1 cellular context compared by ENCODE assay signal in the genomic region with DNA sequence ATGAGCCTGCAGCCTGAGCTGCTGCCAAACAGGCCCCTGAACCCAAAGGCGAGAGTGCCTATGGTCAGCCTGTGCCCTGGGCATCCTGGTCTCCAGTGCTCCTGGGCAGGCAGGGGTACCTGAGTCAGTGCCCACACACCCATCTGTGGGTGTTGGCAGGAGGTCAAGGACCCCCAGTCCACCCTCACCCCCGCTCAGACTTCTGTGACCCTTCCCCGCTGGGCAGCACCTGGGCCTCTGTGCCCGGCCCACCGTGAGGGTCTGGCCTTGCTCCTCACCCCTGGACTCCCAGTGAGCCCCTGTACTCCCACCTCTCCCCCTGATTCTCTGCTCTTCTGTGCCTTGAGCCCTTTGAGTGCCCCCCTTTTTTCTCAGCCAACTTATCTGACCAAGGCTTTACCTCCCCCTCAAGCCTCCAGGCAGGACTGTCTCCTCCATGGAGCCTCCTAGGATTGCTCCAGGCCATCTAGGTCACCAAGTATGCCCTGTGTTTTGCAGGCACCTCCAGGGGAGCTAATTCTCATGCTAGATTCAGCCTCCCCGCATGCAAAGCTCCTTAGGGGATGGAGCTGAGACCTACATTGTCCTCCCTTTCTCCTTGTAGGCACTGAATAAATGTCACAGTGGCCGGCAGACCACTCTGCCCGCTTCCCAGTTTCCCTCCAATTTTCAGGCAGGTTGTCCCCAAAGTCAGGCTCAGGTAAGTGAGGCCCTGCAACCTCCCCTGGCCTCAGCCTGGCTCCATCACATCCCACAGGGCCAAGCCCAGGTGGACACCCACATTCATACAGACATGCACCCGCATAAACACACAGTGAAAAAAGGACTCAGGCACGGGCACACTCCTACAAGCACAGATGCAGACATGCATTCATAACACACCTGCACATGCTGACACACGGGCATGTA.
TF ChIP-seq lines count a peak whose summit lies in the region.

No MANE protein-coding gene starts in this region.

TF ChIP-seq in GM23338, 12 proteins besides CTCF, POLR2A, EP300 and RAD21 (continued from another document):
- TF ChIP-seq, protein P1, sequence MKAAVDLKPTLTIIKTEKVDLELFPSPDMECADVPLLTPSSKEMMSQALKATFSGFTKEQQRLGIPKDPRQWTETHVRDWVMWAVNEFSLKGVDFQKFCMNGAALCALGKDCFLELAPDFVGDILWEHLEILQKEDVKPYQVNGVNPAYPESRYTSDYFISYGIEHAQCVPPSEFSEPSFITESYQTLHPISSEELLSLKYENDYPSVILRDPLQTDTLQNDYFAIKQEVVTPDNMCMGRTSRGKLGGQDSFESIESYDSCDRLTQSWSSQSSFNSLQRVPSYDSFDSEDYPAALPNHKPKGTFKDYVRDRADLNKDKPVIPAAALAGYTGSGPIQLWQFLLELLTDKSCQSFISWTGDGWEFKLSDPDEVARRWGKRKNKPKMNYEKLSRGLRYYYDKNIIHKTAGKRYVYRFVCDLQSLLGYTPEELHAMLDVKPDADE (IDR thresholded peaks at IDR 0.05) = no peak
- TF ChIP-seq ZNF331 (CRISPR knock-in tag; IDR thresholded peaks at IDR 0.05; ENCODE audit: low read depth) = no peak
- TF ChIP-seq CREB1 (CRISPR knock-in tag; IDR thresholded peaks at IDR 0.05; ENCODE audit: low read depth) = no peak
- no peak for TF ChIP-seq POLR2AphosphoS5 (IDR thresholded peaks at IDR 0.05; ENCODE audit: low read depth)
- TF ChIP-seq, protein P2, sequence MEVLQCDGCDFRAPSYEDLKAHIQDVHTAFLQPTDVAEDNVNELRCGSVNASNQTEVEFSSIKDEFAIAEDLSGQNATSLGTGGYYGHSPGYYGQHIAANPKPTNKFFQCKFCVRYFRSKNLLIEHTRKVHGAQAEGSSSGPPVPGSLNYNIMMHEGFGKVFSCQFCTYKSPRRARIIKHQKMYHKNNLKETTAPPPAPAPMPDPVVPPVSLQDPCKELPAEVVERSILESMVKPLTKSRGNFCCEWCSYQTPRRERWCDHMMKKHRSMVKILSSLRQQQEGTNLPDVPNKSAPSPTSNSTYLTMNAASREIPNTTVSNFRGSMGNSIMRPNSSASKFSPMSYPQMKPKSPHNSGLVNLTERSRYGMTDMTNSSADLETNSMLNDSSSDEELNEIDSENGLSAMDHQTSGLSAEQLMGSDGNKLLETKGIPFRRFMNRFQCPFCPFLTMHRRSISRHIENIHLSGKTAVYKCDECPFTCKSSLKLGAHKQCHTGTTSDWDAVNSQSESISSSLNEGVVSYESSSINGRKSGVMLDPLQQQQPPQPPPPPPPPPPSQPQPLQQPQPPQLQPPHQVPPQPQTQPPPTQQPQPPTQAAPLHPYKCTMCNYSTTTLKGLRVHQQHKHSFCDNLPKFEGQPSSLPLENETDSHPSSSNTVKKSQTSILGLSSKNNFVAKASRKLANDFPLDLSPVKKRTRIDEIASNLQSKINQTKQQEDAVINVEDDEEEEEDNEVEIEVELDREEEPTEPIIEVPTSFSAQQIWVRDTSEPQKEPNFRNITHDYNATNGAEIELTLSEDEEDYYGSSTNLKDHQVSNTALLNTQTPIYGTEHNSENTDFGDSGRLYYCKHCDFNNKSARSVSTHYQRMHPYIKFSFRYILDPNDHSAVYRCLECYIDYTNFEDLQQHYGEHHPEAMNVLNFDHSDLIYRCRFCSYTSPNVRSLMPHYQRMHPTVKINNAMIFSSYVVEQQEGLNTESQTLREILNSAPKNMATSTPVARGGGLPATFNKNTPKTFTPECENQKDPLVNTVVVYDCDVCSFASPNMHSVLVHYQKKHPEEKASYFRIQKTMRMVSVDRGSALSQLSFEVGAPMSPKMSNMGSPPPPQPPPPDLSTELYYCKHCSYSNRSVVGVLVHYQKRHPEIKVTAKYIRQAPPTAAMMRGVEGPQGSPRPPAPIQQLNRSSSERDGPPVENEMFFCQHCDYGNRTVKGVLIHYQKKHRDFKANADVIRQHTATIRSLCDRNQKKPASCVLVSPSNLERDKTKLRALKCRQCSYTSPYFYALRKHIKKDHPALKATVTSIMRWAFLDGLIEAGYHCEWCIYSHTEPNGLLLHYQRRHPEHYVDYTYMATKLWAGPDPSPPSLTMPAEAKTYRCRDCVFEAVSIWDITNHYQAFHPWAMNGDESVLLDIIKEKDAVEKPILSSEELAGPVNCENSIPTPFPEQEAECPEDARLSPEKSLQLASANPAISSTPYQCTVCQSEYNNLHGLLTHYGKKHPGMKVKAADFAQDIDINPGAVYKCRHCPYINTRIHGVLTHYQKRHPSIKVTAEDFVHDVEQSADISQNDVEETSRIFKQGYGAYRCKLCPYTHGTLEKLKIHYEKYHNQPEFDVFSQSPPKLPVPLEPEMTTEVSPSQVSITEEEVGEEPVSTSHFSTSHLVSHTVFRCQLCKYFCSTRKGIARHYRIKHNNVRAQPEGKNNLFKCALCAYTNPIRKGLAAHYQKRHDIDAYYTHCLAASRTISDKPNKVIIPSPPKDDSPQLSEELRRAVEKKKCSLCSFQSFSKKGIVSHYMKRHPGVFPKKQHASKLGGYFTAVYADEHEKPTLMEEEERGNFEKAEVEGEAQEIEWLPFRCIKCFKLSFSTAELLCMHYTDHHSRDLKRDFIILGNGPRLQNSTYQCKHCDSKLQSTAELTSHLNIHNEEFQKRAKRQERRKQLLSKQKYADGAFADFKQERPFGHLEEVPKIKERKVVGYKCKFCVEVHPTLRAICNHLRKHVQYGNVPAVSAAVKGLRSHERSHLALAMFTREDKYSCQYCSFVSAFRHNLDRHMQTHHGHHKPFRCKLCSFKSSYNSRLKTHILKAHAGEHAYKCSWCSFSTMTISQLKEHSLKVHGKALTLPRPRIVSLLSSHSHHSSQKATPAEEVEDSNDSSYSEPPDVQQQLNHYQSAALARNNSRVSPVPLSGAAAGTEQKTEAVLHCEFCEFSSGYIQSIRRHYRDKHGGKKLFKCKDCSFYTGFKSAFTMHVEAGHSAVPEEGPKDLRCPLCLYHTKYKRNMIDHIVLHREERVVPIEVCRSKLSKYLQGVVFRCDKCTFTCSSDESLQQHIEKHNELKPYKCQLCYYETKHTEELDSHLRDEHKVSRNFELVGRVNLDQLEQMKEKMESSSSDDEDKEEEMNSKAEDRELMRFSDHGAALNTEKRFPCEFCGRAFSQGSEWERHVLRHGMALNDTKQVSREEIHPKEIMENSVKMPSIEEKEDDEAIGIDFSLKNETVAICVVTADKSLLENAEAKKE (CRISPR knock-in tag; IDR thresholded peaks at IDR 0.05) = no peak
- TF ChIP-seq, protein P3, sequence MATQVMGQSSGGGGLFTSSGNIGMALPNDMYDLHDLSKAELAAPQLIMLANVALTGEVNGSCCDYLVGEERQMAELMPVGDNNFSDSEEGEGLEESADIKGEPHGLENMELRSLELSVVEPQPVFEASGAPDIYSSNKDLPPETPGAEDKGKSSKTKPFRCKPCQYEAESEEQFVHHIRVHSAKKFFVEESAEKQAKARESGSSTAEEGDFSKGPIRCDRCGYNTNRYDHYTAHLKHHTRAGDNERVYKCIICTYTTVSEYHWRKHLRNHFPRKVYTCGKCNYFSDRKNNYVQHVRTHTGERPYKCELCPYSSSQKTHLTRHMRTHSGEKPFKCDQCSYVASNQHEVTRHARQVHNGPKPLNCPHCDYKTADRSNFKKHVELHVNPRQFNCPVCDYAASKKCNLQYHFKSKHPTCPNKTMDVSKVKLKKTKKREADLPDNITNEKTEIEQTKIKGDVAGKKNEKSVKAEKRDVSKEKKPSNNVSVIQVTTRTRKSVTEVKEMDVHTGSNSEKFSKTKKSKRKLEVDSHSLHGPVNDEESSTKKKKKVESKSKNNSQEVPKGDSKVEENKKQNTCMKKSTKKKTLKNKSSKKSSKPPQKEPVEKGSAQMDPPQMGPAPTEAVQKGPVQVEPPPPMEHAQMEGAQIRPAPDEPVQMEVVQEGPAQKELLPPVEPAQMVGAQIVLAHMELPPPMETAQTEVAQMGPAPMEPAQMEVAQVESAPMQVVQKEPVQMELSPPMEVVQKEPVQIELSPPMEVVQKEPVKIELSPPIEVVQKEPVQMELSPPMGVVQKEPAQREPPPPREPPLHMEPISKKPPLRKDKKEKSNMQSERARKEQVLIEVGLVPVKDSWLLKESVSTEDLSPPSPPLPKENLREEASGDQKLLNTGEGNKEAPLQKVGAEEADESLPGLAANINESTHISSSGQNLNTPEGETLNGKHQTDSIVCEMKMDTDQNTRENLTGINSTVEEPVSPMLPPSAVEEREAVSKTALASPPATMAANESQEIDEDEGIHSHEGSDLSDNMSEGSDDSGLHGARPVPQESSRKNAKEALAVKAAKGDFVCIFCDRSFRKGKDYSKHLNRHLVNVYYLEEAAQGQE (IDR thresholded peaks at IDR 0.05; ENCODE audit: unreplicated experiment) = no peak
- TF ChIP-seq NANOG (IDR thresholded peaks at IDR 0.05; ENCODE audit: borderline replicate concordance) = no peak
- no peak for TF ChIP-seq ZNF114 (CRISPR knock-in tag; IDR thresholded peaks at IDR 0.05)
- TF ChIP-seq STAT1 (IDR thresholded peaks at IDR 0.05; ENCODE audit: unreplicated experiment) = no peak
